8 cellular contexts compared by ENCODE assay signal in the genomic region with DNA sequence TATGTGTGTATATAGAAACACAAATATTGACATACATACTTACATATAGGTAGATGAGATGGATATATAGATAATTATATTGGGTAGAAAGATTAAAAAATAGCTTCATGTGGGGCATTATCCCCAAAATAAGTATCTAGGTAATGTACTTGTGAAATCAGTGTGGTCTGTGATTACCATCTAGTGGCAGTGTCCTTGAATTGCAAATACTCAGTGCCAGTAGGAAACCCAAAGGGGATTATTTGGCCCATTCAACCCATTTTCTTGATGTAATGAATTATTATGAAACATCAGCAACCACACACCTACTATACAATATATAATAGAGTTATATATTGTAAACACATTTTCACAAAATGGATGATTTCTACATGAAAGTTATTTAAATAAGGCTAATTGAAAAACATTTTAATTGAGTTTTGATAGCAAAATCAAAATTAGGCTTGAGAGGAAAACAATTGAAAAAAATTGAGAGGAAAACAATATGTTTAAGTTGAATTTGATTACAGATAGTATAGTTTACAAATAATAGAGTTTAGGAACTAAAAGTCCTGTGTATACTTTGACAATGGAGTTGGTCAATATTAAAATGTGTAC.
DNase-seq lines count a peak whose midpoint lies in the region; ATAC-seq and TF ChIP-seq lines count a peak whose summit lies in the region.

No MANE protein-coding gene starts in this region.

- no peak overlapping the region for H3K27ac Mint-ChIP-seq in naive B cell

- H3K36me3 ChIP-seq in BJ (ENCODE audit: control insufficient read depth, insufficient read depth, low read length) = no peaks in the 10 kb centered on the region

- CTCF ChIA-PET in BJ (lab: Yijun Ruan, JAX) = interaction anchor here (0.7 to 1.5 kb wide), 8 partner anchors 9 to 356 kb away, joined by 3 to 5 read pairs (median 3); no protein-coding TSS in a partner anchor

- ATAC-seq in naive B cell (ENCODE audit: low read depth in 2 of 2) = no peak
- ATAC-seq in left cardiac atrium = no peak

- TF ChIP-seq CTCF in BJ (IDR thresholded peaks at IDR 0.05; ENCODE audit: insufficient read depth, low read depth, low read length) (peak; percentile 69), GM20000 (IDR thresholded peaks at IDR 0.05; ENCODE audit: extremely low read depth, missing control alignments) (peak; percentile 36), cardiac fibroblast (IDR thresholded peaks at IDR 0.05; ENCODE audit: low read depth, low read length) (peak; percentile 48)

- POLR2A ChIA-PET in BJ (lab: Charles Lee) = no interaction called here

- H3K4me3 ChIP-seq in BJ (ENCODE audit: low read depth, low read length) (no peak overlapping the region), cardiac fibroblast (replicated peaks in 1 of 2; ENCODE audit: low read depth in 2 of 2, low read length in 2 of 2) (no peak overlapping the region)

- intact Hi-C loops in left cardiac atrium (cut with DNase I) = no loop called here

- H3K36me3 Mint-ChIP-seq in naive B cell = no peaks in the 10 kb centered on the region

- no peaks in the 10 kb centered on the region for H3K27me3 Mint-ChIP-seq in naive B cell

- H3K27me3 ChIP-seq in BJ (ENCODE audit: control insufficient read depth, insufficient read depth, low read length) = no peaks in the 10 kb centered on the region

- peaks cover 0 to 3% (median 0%) of the 10 kb centered on the region in 7 donors for H3K9me3 Mint-ChIP-seq in naive B cell

- DNase-seq in BJ (ENCODE audit: low read depth) (peak; percentile 6), GM20000 (ENCODE audit: low spot score) (peak; percentile 18), NCI-H2107 treated with DMSO at 0.1 percent for 48 hours (lab: John Stamatoyannopoulos, UW; ENCODE audit: unreplicated experiment) (peak; percentile 3), cardiac fibroblast (ENCODE audit: low read depth in 2 of 2) (peak; percentile 18 to 36), naive B cell (peak; percentile 5), activated gamma-delta T cell treated with Interleukin-2 at 50 U/mL for 16 hours (no peak), left cardiac atrium (no peak)
- DNase-seq in stimulated activated CD4-positive, alpha-beta T cell treated with anti-CD3 and anti-CD28 coated beads, Interleukin-2, amount 100 ng/mL, for 48 hours = no peak

- no peak overlapping the region for H3K4me3 Mint-ChIP-seq in naive B cell

- peaks cover 0 to 4% (median 2%) of the 10 kb centered on the region in 3 donors for H3K4me1 Mint-ChIP-seq in naive B cell

Comparison
In these comparisons a context has a peak if more than half of its experiments do, and no peak if none do; other contexts are left out.
1. DNase-seq: peak in BJ (single experiment), GM20000 (single experiment), NCI-H2107 treated with DMSO at 0.1 percent for 48 hours (single experiment), cardiac fibroblast (2 of 2) and naive B cell (single experiment); none in activated gamma-delta T cell treated with Interleukin-2 at 50 U/mL for 16 hours (single experiment), left cardiac atrium (single experiment) and stimulated activated CD4-positive, alpha-beta T cell treated with anti-CD3 and anti-CD28 coated beads, Interleukin-2, amount 100 ng/mL, for 48 hours (0 of 2).
2. Peak in every context shown above with its lines, with median percentiles within 50 percentile points of each other: CTCF ChIP-seq.